ENCODE assay signal across 14 cellular contexts in the genomic region with DNA sequence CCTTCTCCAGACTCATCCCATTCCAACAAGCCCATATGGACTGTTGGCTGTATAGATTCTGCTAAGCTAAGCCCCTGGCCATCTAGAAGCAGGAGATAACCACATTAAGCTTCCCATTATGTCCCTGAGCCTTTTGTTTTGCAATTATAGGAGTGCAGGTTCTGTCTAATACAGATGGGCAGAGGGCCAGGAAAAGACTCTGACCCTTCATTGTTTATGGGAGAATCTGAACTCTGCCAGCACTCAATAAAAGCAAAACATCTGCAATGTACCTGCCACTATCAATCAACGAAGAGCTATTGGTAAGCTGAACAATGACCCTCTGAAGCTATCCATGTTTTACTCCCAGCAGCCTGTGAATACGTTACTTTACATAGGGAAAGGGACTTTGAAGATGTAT.
"Had no signal": no experiment of that assay in that cellular context is flagged by ENCODE, and none has a peak within 500 bp of the region (broad histone marks: within the 10 kb centered on the region; RNA-seq: fewer than 3 reads in every experiment).

No MANE protein-coding gene starts in this region.

- H3K36me3 ChIP-seq: lower lobe of right lung, spleen, stomach had no signal

- H3K27me3 ChIP-seq: spleen, stomach, testis had no signal

- ATAC-seq: activated CD4-positive, alpha-beta T cell treated with anti-CD3 and anti-CD28 coated beads for 36 hours; activated T-cell treated with anti-CD3 and anti-CD28 coated beads, Interleukin-2, amount 50 U/mL, for 4 hours; esophagus mucosa; left cardiac atrium; lower lobe of right lung; psoas muscle; sciatic nerve had no signal

- H3K4me3 ChIP-seq: lower lobe of right lung, psoas muscle, spleen, stomach, testis had no signal

- H3K27ac ChIP-seq: lower lobe of right lung, psoas muscle, spleen, stomach, testis had no signal

- H3K4me3 Mint-ChIP-seq: activated CD4-positive, alpha-beta memory T cell treated with anti-CD3 and anti-CD28 coated beads, Interleukin-2, amount 10 ng/mL, durations not matched to agents 7 days and 5 days; activated CD4-positive, alpha-beta T cell treated with anti-CD3 and anti-CD28 coated beads for 36 hours; activated T-cell treated with anti-CD3 and anti-CD28 coated beads, Interleukin-2, amount 50 U/mL, for 4 hours; mesothelial cell of epicardium had no signal

- H3K27me3 Mint-ChIP-seq: activated CD4-positive, alpha-beta memory T cell treated with anti-CD3 and anti-CD28 coated beads, Interleukin-2, amount 10 ng/mL, durations not matched to agents 7 days and 5 days had no signal

- H3K9me3 Mint-ChIP-seq: activated CD4-positive, alpha-beta memory T cell treated with anti-CD3 and anti-CD28 coated beads, Interleukin-2, amount 10 ng/mL, durations not matched to agents 7 days and 5 days; activated T-cell treated with anti-CD3 and anti-CD28 coated beads, Interleukin-2, amount 50 U/mL, for 4 hours; mesothelial cell of epicardium had no signal

- DNase-seq: activated CD4-positive, alpha-beta memory T cell treated with anti-CD3 and anti-CD28 coated beads, Interleukin-2, amount 10 ng/mL, durations not matched to agents 7 days and 5 days; activated CD4-positive, alpha-beta T cell treated with anti-CD3 and anti-CD28 coated beads for 36 hours; activated effector memory CD4-positive, alpha-beta T cell treated with Interleukin-2 at 50 U/mL for 16 hours; activated naive CD4-positive, alpha-beta T cell treated with anti-CD3 and anti-CD28 coated beads, Interleukin-2, amount 50 U/mL, for 16 hours; activated T-cell treated with anti-CD3 and anti-CD28 coated beads, Interleukin-2, amount 50 U/mL, for 4 hours; left cardiac atrium; lower lobe of right lung; psoas muscle; spleen; stomach; testis had no signal

- H3K9me3 ChIP-seq: lower lobe of right lung, spleen, stomach, testis had no signal

- H3K36me3 Mint-ChIP-seq: mesothelial cell of epicardium had no signal

- H3K27ac Mint-ChIP-seq: activated CD4-positive, alpha-beta memory T cell treated with anti-CD3 and anti-CD28 coated beads, Interleukin-2, amount 10 ng/mL, durations not matched to agents 7 days and 5 days; activated CD4-positive, alpha-beta T cell treated with anti-CD3 and anti-CD28 coated beads for 36 hours; mesothelial cell of epicardium had no signal

- H3K4me1 Mint-ChIP-seq: activated CD4-positive, alpha-beta memory T cell treated with anti-CD3 and anti-CD28 coated beads, Interleukin-2, amount 10 ng/mL, durations not matched to agents 7 days and 5 days had no signal

- H3K4me1 ChIP-seq: lower lobe of right lung, psoas muscle, stomach, testis had no signal
